ENCODE assay signal across 1 cellular context in the genomic region with DNA sequence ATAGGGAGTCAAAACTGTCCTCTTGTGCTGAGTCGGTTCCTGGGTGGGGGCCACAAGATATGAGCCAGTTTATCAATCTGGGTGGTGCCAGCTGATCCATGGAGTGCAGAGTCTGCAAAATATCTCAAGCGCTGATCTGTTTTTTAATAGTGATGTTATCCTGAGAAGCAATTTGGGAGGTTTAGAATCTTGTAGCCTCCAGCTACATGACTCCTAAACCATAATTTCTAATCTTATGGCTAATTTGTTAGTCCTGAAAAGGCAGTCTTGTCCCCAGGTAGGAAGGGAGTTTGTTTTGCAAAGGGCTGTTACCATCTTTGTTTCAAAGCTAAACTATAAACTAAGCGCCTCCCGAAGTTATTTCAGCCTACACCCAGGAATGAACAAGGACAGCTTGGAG.
A peak's percentile ranks its signal among the peaks of the same experiment; 100 is the strongest.
TF ChIP-seq lines count a peak whose summit lies in the region.

No MANE protein-coding gene starts in this region.

TF ChIP-seq in K562, 482 proteins besides CTCF, POLR2A, EP300 and RAD21:
- 0 out of 2 replicates have a peak, but pooled peaks have one; percentile 14 for TF ChIP-seq CBFA2T3 (IDR thresholded peaks at IDR 0.05)
- 0 out of 2 replicates have a peak, but pooled peaks have one; percentile 5 for TF ChIP-seq ZNF316 (IDR thresholded peaks at IDR 0.05)
- no peak for TF ChIP-seq NR2C1 (IDR thresholded peaks at IDR 0.05)
- TF ChIP-seq NR2C1 (tag; IDR thresholded peaks at IDR 0.05) = 0 out of 2 replicates have a peak, but pooled peaks have one; percentile 20
- no peak for TF ChIP-seq ZFP36 (IDR thresholded peaks at IDR 0.05; ENCODE audit: low read depth, low read length, partially characterized antibody)
